8 cellular contexts compared by ENCODE assay signal in the genomic region with DNA sequence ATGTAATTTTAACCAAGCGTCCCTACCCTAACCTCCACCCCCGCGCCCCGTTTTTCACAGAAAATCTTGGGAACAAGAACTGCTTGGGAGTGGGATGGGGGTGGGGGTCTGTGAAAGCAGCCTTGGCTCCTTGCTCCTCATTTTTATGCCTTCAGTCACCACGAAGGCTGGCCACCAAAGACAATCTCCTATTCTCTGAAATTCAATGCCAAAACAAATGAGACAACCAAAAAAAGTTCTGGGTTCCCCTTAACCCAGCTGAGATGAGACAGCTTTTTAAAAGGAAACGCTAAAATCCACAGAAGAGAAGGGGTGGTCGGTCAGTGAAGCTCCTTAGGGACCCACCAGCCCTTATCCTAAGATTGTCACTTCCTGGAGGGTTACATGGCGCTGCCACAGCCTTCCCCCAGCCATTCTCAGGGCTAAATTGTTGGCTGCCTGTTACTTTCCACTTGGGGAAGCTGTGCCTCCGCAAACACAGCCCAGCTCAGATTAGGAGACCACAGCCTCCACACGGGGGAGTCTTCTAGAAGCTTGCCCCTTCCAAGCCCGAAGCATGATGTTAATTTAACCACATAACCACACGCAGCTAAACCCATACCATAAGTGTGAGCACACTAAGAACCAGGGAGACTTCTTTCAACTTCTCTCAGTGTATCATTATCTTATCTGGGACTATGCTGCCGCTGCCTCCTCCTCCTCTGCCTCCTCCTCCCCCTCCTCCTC.
DNase-seq lines count a peak whose midpoint lies in the region; ATAC-seq and TF ChIP-seq lines count a peak whose summit lies in the region.

No MANE protein-coding gene starts in this region.

- peaks cover 71% of the 10 kb centered on the region for H3K27me3 Mint-ChIP-seq in activated naive CD8-positive, alpha-beta T cell treated with anti-CD3 and anti-CD28 coated beads, Interleukin-2, amount 10 ng/mL, durations not matched to agents 7 days and 5 days

- H3K4me3 Mint-ChIP-seq in activated naive CD8-positive, alpha-beta T cell treated with anti-CD3 and anti-CD28 coated beads, Interleukin-2, amount 10 ng/mL, durations not matched to agents 7 days and 5 days: no peak overlapping the region

- intact Hi-C loops in left lung (cut with DNase I): no loop called here

- H3K36me3 ChIP-seq in BJ (ENCODE audit: control insufficient read depth, insufficient read depth, low read length) (no peaks in the 10 kb centered on the region), HUES64 (ENCODE audit: insufficient read depth, low read length) (no peaks in the 10 kb centered on the region), left lung (no peaks in the 10 kb centered on the region)

- no peak overlapping the region for H3K27ac Mint-ChIP-seq in activated naive CD8-positive, alpha-beta T cell treated with anti-CD3 and anti-CD28 coated beads, Interleukin-2, amount 10 ng/mL, durations not matched to agents 7 days and 5 days

- H3K4me1 Mint-ChIP-seq in activated naive CD8-positive, alpha-beta T cell treated with anti-CD3 and anti-CD28 coated beads, Interleukin-2, amount 10 ng/mL, durations not matched to agents 7 days and 5 days: no peaks in the 10 kb centered on the region

- no peak overlapping the region for H3K9ac ChIP-seq in HUES64 (ENCODE audit: low read depth, low read length)

- TF ChIP-seq CTCF in BJ (IDR thresholded peaks at IDR 0.05; ENCODE audit: insufficient read depth, low read depth, low read length) (peak; percentile 60), left lung (IDR thresholded peaks at IDR 0.05) (no peak)

- DNase-seq in BJ (ENCODE audit: low read depth): no peak
- no peak for DNase-seq in activated naive CD8-positive, alpha-beta T cell treated with anti-CD3 and anti-CD28 coated beads, Interleukin-2, amount 10 ng/mL, durations not matched to agents 7 days and 5 days
- DNase-seq in left lung: peak in 1 of 2 donors; percentile 50
- DNase-seq in CD1c-positive myeloid dendritic cell (ENCODE audit: extremely low spot score): no peak
- no peak for DNase-seq in NCI-H345 treated with DMSO at 0.1 percent for 48 hours (lab: John Stamatoyannopoulos, UW; ENCODE audit: unreplicated experiment)

- no peaks in the 10 kb centered on the region for H3K36me3 Mint-ChIP-seq in activated naive CD8-positive, alpha-beta T cell treated with anti-CD3 and anti-CD28 coated beads, Interleukin-2, amount 10 ng/mL, durations not matched to agents 7 days and 5 days

- H3K4me1 ChIP-seq in HUES64 (ENCODE audit: insufficient read depth, low read length) (peaks cover 22% of the 10 kb centered on the region), left lung (peaks cover 0 to 5% of the 10 kb centered on the region in 2 donors)

- H3K27me3 ChIP-seq in BJ (ENCODE audit: control insufficient read depth, insufficient read depth, low read length): no peaks in the 10 kb centered on the region
- H3K27me3 ChIP-seq in HUES64 (ENCODE audit: insufficient read depth, low read length): peaks cover 72% of the 10 kb centered on the region
- H3K27me3 ChIP-seq in left lung: peaks cover 26 to 99% of the 10 kb centered on the region in 2 donors

- CTCF ChIA-PET in BJ (lab: Yijun Ruan, JAX): interaction anchor here (0.5 to 4.3 kb wide), 15 partner anchors 9 to 142 kb away, joined by 3 to 22 read pairs (median 4); a partner anchor contains a TSS

- 46% methylated on average over 9 of the region's 13 CpGs for WGBS in HUES64

- no peaks in the 10 kb centered on the region for H3K9me3 Mint-ChIP-seq in activated naive CD8-positive, alpha-beta T cell treated with anti-CD3 and anti-CD28 coated beads, Interleukin-2, amount 10 ng/mL, durations not matched to agents 7 days and 5 days

- H3K4me3 ChIP-seq in BJ (ENCODE audit: low read depth, low read length) (no peak overlapping the region), HUES64 (ENCODE audit: low read length) (0 out of 2 replicates have a peak overlapping the region, but pooled peaks have one; percentile 49), left lung (no peak overlapping the region)

- H3K27ac ChIP-seq in HUES64 (ENCODE audit: low read depth, low read length) (no peak overlapping the region), left lung (no peak overlapping the region)

- POLR2A ChIA-PET in BJ (lab: Charles Lee): interaction anchor here (0.9 kb wide), 1 partner anchor 135 kb away, joined by 4 read pairs; no protein-coding TSS in a partner anchor
- POLR2A ChIA-PET in activated naive CD8-positive, alpha-beta T cell treated with anti-CD3 and anti-CD28 coated beads, Interleukin-2, amount 10 ng/mL, durations not matched to agents 7 days and 5 days (lab: Charles Lee): no interaction called here

- peak; percentile 39 for ATAC-seq in activated naive CD8-positive, alpha-beta T cell treated with anti-CD3 and anti-CD28 coated beads, Interleukin-2, amount 10 ng/mL, durations not matched to agents 7 days and 5 days (ENCODE audit: low read depth)
- ATAC-seq in left lung: peak; percentile 69
- no peak for ATAC-seq in HG03378 (IDR thresholded peaks at IDR 0.05; ENCODE audit: unreplicated experiment)
- ATAC-seq in HG03460 (IDR thresholded peaks at IDR 0.05; ENCODE audit: unreplicated experiment): no peak

- H3K9me3 ChIP-seq in HUES64 (ENCODE audit: insufficient read depth, low read depth, low read length) (no peaks in the 10 kb centered on the region), left lung (no peaks in the 10 kb centered on the region)

Comparison
In these comparisons a context has a peak if more than half of its experiments do, and no peak if none do; other contexts are left out.
1. ATAC-seq: peak in activated naive CD8-positive, alpha-beta T cell treated with anti-CD3 and anti-CD28 coated beads, Interleukin-2, amount 10 ng/mL, durations not matched to agents 7 days and 5 days (single experiment) and left lung (single experiment); none in HG03378 (single experiment) and HG03460 (single experiment).